ENCODE assay signal across 8 cellular contexts in genomic region chr2:173965372-173966025, GRCh38. TPM values are rescaled to one million over a fixed set of nuclear protein-coding genes. Genes with fewer than 3 reads are reported as not detected.
DNase-seq lines count a peak whose midpoint lies in the region; ATAC-seq and TF ChIP-seq lines count a peak whose summit lies in the region.

TSS of gene SP3 (minus strand) at chr2:173965373. CDS start at chr2:173965171, 202 bp downstream.

- in situ Hi-C loops in Panc1 (cut with HindIII; ENCODE audit: low pct_unique_long_range_greater_than_20kb, low sequenced_read_pairs), result no loop called here

- H3K36me3 ChIP-seq in Panc1 (ENCODE audit: control insufficient read depth, insufficient read depth, low read length), result peaks cover 17% of the 10 kb centered on the region; the same call in 1 of the 2 replicates
- no peaks in the 10 kb centered on the region for H3K36me3 ChIP-seq in esophagus (ENCODE audit: control insufficient read depth in 2 of 2, insufficient read depth in 2 of 2, low read length in 1 of 2)
- peaks cover 5% of the 10 kb centered on the region for H3K36me3 ChIP-seq in muscle layer of colon (ENCODE audit: insufficient read depth, low read length)

- DNase-seq in DMS153 treated with DMSO at 0.1 percent for 48 hours (lab: John Stamatoyannopoulos, UW; ENCODE audit: unreplicated experiment) (peak; percentile 92), Panc1 (ENCODE audit: low read depth, low spot score) (peak; percentile 67)
- DNase-seq in Jurkat, Clone E6-1 (ENCODE audit: low read depth, low spot score), result peak; percentile 93
- DNase-seq in activated T-cell treated with anti-CD3 and anti-CD28 coated beads, Interleukin-2, amount 50 U/mL, for 4 hours, result peak; percentile 91
- DNase-seq in stimulated activated CD8-positive, alpha-beta memory T cell treated with anti-CD3 and anti-CD28 coated beads, Interleukin-7, amount 100 ng/mL, for 24 hours (ENCODE audit: low read depth), result peak; percentile 91

- H3K4me1 Mint-ChIP-seq in activated T-cell treated with anti-CD3 and anti-CD28 coated beads, Interleukin-2, amount 50 U/mL, for 4 hours (ENCODE audit: low read depth), result peaks cover 29% of the 10 kb centered on the region

- WGBS in esophagus, 2 donors, result 0 to 1% methylated on average over 50 to 52 of the region's 52 CpGs

- H3K9me3 ChIP-seq in Panc1 (ENCODE audit: control insufficient read depth, insufficient read depth, low read depth, low read length) (peaks cover 9% of the 10 kb centered on the region; the same call in 1 of the 2 replicates), esophagus (ENCODE audit: control insufficient read depth in 2 of 2, insufficient read depth in 1 of 2, low read depth in 1 of 2, low read length in 1 of 2) (no peaks in the 10 kb centered on the region), muscle layer of colon (ENCODE audit: low read length) (no peaks in the 10 kb centered on the region)

- ATAC-seq in GM21619 (IDR thresholded peaks at IDR 0.05; ENCODE audit: unreplicated experiment), result peak; percentile 71
- peak; percentile 86 for ATAC-seq in Panc1
- peak; percentile 76 to 77 for ATAC-seq in activated T-cell treated with anti-CD3 and anti-CD28 coated beads, Interleukin-2, amount 50 U/mL, for 4 hours

- H3K27me3 ChIP-seq in Panc1 (ENCODE audit: control insufficient read depth, insufficient read depth, low read length) (no peaks in the 10 kb centered on the region), esophagus (ENCODE audit: control insufficient read depth in 1 of 2, insufficient read depth in 2 of 2, low read length in 2 of 2) (no peaks in the 10 kb centered on the region), muscle layer of colon (ENCODE audit: control insufficient read depth in 1 of 2, insufficient read depth in 2 of 2, low read length in 2 of 2) (no peaks in the 10 kb centered on the region)

- no peaks in the 10 kb centered on the region for H3K9me3 Mint-ChIP-seq in activated T-cell treated with anti-CD3 and anti-CD28 coated beads, Interleukin-2, amount 50 U/mL, for 4 hours

- H3K4me3 Mint-ChIP-seq in activated T-cell treated with anti-CD3 and anti-CD28 coated beads, Interleukin-2, amount 50 U/mL, for 4 hours, result peak within 1 kb of the TSS; percentile 98

- intact Hi-C loops in Panc1 (cut with micrococcal nuclease; ENCODE audit: unreplicated experiment), result no loop called here

- H3K27ac ChIP-seq in Panc1 (ENCODE audit: low read length) (peak within 1 kb of the TSS; percentile 98), esophagus (ENCODE audit: low read depth in 2 of 2, low read length in 1 of 2) (peak within 1 kb of the TSS; percentile 97 to 100), muscle layer of colon (ENCODE audit: low read depth, low read length) (peak within 1 kb of the TSS; percentile 93)

- TF ChIP-seq CTCF in Panc1 (IDR thresholded peaks at IDR 0.05), result no peak

- H3K9ac ChIP-seq in muscle layer of colon (ENCODE audit: low read length), result peak within 1 kb of the TSS; percentile 69

- no TSS peak for BruUV-seq in Panc1 (replicated peaks; lab: Mats Ljungman, UMichigan)

- H3K36me3 Mint-ChIP-seq in activated T-cell treated with anti-CD3 and anti-CD28 coated beads, Interleukin-2, amount 50 U/mL, for 4 hours (ENCODE audit: insufficient read depth), result peaks cover 12% of the 10 kb centered on the region

- no peaks in the 10 kb centered on the region for H3K27me3 Mint-ChIP-seq in activated T-cell treated with anti-CD3 and anti-CD28 coated beads, Interleukin-2, amount 50 U/mL, for 4 hours (ENCODE audit: low read depth)

- POLR2A ChIA-PET in Panc1 (lab: Charles Lee), result interaction anchor here (0.5 to 0.6 kb wide), 2 partner anchors 19 to 391 kb away, joined by 3 to 5 read pairs; no protein-coding TSS in a partner anchor

- peak within 1 kb of the TSS; percentile 85 for H3K4me3 ChIP-seq in Jurkat, Clone E6-1 (ENCODE audit: low read length)
- H3K4me3 ChIP-seq in Panc1 (ENCODE audit: low read depth in 2 of 2, low read length in 2 of 2) (peak within 1 kb of the TSS; percentile 82 to 96), esophagus (ENCODE audit: low read depth in 1 of 2, low read length in 2 of 2) (peak within 1 kb of the TSS; percentile 80 to 100), muscle layer of colon (ENCODE audit: low read depth in 1 of 2, low read length in 2 of 2) (peak within 1 kb of the TSS; percentile 63 to 88)

- peaks cover 19% of the 10 kb centered on the region for H3K4me1 ChIP-seq in Panc1 (ENCODE audit: control insufficient read depth, insufficient read depth, low read length)
- H3K4me1 ChIP-seq in esophagus (ENCODE audit: control insufficient read depth in 2 of 2, insufficient read depth in 2 of 2, low read length in 1 of 2), result no peaks in the 10 kb centered on the region
- peaks cover 24% of the 10 kb centered on the region for H3K4me1 ChIP-seq in muscle layer of colon (ENCODE audit: insufficient read depth, low read length)

- CTCF ChIA-PET in Panc1 (lab: Charles Lee), result no interaction called here

RNA-seq across cellular contexts. Expression of gene SP3, which starts in this region (rescaled TPM):
- polyA plus RNA-seq in Jurkat, Clone E6-1 (2012; ENCODE audit: insufficient read depth, insufficient read length), result 39.2 TPM
- total RNA-seq in Panc1 (2021; ENCODE audit: unreplicated experiment), result 80.2 TPM
- polyA plus RNA-seq in Panc1 (2012; ENCODE audit: insufficient read length), result 40.3 TPM
- total RNA-seq in activated T-cell treated with anti-CD3 and anti-CD28 coated beads, Interleukin-2, amount 50 U/mL, for 4 hours, result 10 to 100 TPM; 86.5 to 89.9 (median 89.9) TPM
- 10 to 100 TPM; 11.9 to 17.7 TPM for polyA plus RNA-seq in esophagus

Comparison
In these comparisons a context has a peak if more than half of its experiments do, and no peak if none do; other contexts are left out.
1. Peak in every context shown above with its lines: DNase-seq, ATAC-seq, H3K4me3 ChIP-seq and H3K27ac ChIP-seq.